In genomic region chr12:13374783-13375182, GRCh38 we compare ENCODE assay signal across 24 cellular contexts.
DNase-seq lines count a peak whose midpoint lies in the region; ATAC-seq, FAIRE-seq and TF ChIP-seq lines count a peak whose summit lies in the region.
"Had no signal": no experiment of that assay in that cellular context is flagged by ENCODE, and none has a peak within 500 bp of the region (broad histone marks: within the 10 kb centered on the region; RNA-seq: fewer than 3 reads in every experiment).

No MANE protein-coding gene starts in this region.

- no peak overlapping the region for H4K8ac ChIP-seq in H1 (ENCODE audit: extremely low read depth, insufficient read depth, low read length)

- H3K36me3 Mint-ChIP-seq in activated T-helper 1 cell treated with anti-CD3 and anti-CD28 coated beads, Interleukin-12 subunit alpha, Interleukin-12 subunit beta, Interleukin-2, Interleukin-4 antibody, amounts not matched to agents 30 ng/mL and 10 ng/mL and 1 ng/mL, durations not matched to agents 14 hours and 24 hours and 36 hours (ENCODE audit: low read depth), result no peaks in the 10 kb centered on the region
- H3K36me3 Mint-ChIP-seq in T-helper 17 cell (ENCODE audit: low read depth), result peaks cover 2% of the 10 kb centered on the region

- H3K27ac ChIP-seq in right atrium auricular region, result no peak overlapping the region
- peak overlapping the region; percentile 99 for H3K27ac ChIP-seq in OCI-LY1 (ENCODE audit: low read depth, low read length, poor library complexity, severe bottlenecking)
- H3K27ac ChIP-seq in H1 (ENCODE audit: low read depth, low read length), result no peak overlapping the region
- peak overlapping the region in 2 of 5 donors; percentile 84 to 88 for H3K27ac ChIP-seq in stomach
- H3K27ac ChIP-seq: KMS-11 had no signal

- no peak for FAIRE-seq in H1 (lab: Jason Lieb, UNC)
- FAIRE-seq: GM19239, HTR-8/SVneo had no signal

- no peaks in the 10 kb centered on the region for H3K9me3 Mint-ChIP-seq in activated T-helper 1 cell treated with anti-CD3 and anti-CD28 coated beads, Interleukin-12 subunit alpha, Interleukin-12 subunit beta, Interleukin-2, Interleukin-4 antibody, amounts not matched to agents 30 ng/mL and 10 ng/mL and 1 ng/mL, durations not matched to agents 14 hours and 24 hours and 36 hours
- H3K9me3 Mint-ChIP-seq: CD4-positive, alpha-beta T cell had no signal

- no peak for TF ChIP-seq EP300 in H1 (IDR thresholded peaks at IDR 0.05; ENCODE audit: borderline replicate concordance in 1 of 2, low read depth in 2 of 2, low read length in 2 of 2)
- no peak for TF ChIP-seq EP300 in stomach (IDR thresholded peaks at IDR 0.05)

- H4K5ac ChIP-seq in H1 (ENCODE audit: insufficient read length, low read depth, low read length), result no peak overlapping the region

- H2BK20ac ChIP-seq in H1 (ENCODE audit: low read length), result 0 out of 2 replicates have a peak overlapping the region, but pooled peaks have one; percentile 35

- H3K4ac ChIP-seq in H1 (replicated peaks; ENCODE audit: insufficient read length, low read depth, low read length), result no peak overlapping the region

- no peak overlapping the region; the same call in 1 of the 2 replicates for H3K9ac ChIP-seq in OCI-LY1 (ENCODE audit: low read length)
- H3K9ac ChIP-seq in H1 (replicated peaks in 1 of 4; ENCODE audit: extremely low read depth in 1 of 4, low read depth in 3 of 4, low read length in 3 of 4), result no peak overlapping the region
- H3K9ac ChIP-seq: KMS-11, SK-N-SH had no signal

- H3K4me3 ChIP-seq in right atrium auricular region, result no peak overlapping the region
- H3K4me3 ChIP-seq in OCI-LY1 (ENCODE audit: low read depth, low read length, poor library complexity, severe bottlenecking), result no peak overlapping the region
- H3K4me3 ChIP-seq in H1 (ENCODE audit: extremely low read depth in 1 of 4, insufficient read depth in 2 of 4, low read depth in 3 of 4, low read length in 4 of 4), result no peak overlapping the region
- H3K4me3 ChIP-seq in stomach, result no peak overlapping the region

- no peak overlapping the region for H2AK5ac ChIP-seq in H1 (ENCODE audit: low read depth, low read length)

- TF ChIP-seq RAD21 in H1 (IDR thresholded peaks at IDR 0.05 in 1 of 2, conservative IDR thresholded peaks at IDR 0.05 in 1 of 2; ENCODE audit: low read depth in 2 of 2, low read length in 2 of 2), result no peak

- no peak overlapping the region for H2BK120ac ChIP-seq in H1 (replicated peaks; ENCODE audit: low read depth, low read length)

- H3K27me3 ChIP-seq in right atrium auricular region (no peaks in the 10 kb centered on the region), OCI-LY1 (ENCODE audit: insufficient read depth, low read length) (no peaks in the 10 kb centered on the region), H1 (replicated peaks in 1 of 4; ENCODE audit: control insufficient read depth in 3 of 4, extremely low read depth in 1 of 4, insufficient read depth in 3 of 4, low read length in 3 of 4) (no peaks in the 10 kb centered on the region), stomach (no peaks in the 10 kb centered on the region)

- H3K27me3 Mint-ChIP-seq in activated T-helper 1 cell treated with anti-CD3 and anti-CD28 coated beads, Interleukin-12 subunit alpha, Interleukin-12 subunit beta, Interleukin-2, Interleukin-4 antibody, amounts not matched to agents 30 ng/mL and 10 ng/mL and 1 ng/mL, durations not matched to agents 14 hours and 24 hours and 36 hours (ENCODE audit: insufficient read depth), result peaks cover 3% of the 10 kb centered on the region
- H3K27me3 Mint-ChIP-seq in T-helper 17 cell, result peaks cover 26% of the 10 kb centered on the region

- peaks cover 0 to 15% of the 10 kb centered on the region in 2 donors for H3K9me3 ChIP-seq in right atrium auricular region
- H3K9me3 ChIP-seq in OCI-LY1 (ENCODE audit: low read length), result no peaks in the 10 kb centered on the region
- H3K9me3 ChIP-seq in H1 (ENCODE audit: insufficient read depth in 2 of 2, low read depth in 1 of 2, low read length in 1 of 2), result peaks cover 5 to 6% of the 10 kb centered on the region in 2 experiments; a peak in 3 of 4 replicates
- H3K9me3 ChIP-seq in stomach, result peaks cover 0 to 2% (median 0%) of the 10 kb centered on the region in 4 donors
- H3K9me3 ChIP-seq in T-helper 17 cell (ENCODE audit: control insufficient read depth, low read length, poor library complexity, severe bottlenecking), result no peaks in the 10 kb centered on the region
- H3K9me3 ChIP-seq: Caco-2, SK-N-SH had no signal

- no peak overlapping the region for H3K23ac ChIP-seq in H1 (ENCODE audit: insufficient read length)

- H2BK12ac ChIP-seq in H1 (ENCODE audit: low read depth, low read length), result no peak overlapping the region

- H2BK15ac ChIP-seq in H1 (ENCODE audit: low read length), result no peak overlapping the region

- H3K27ac Mint-ChIP-seq in activated T-helper 1 cell treated with anti-CD3 and anti-CD28 coated beads, Interleukin-12 subunit alpha, Interleukin-12 subunit beta, Interleukin-2, Interleukin-4 antibody, amounts not matched to agents 30 ng/mL and 10 ng/mL and 1 ng/mL, durations not matched to agents 14 hours and 24 hours and 36 hours, result no peak overlapping the region
- no peak overlapping the region for H3K27ac Mint-ChIP-seq in T-helper 17 cell
- H3K27ac Mint-ChIP-seq: CD4-positive, alpha-beta T cell had no signal

- H3K4me1 ChIP-seq in right atrium auricular region (no peaks in the 10 kb centered on the region), OCI-LY1 (ENCODE audit: insufficient read depth, low read length, severe bottlenecking) (peaks cover 90% of the 10 kb centered on the region), H1 (replicated peaks in 1 of 4; ENCODE audit: control insufficient read depth in 3 of 4, insufficient read depth in 4 of 4, low read length in 3 of 4) (peaks cover 0 to 2% (median 1%) of the 10 kb centered on the region in 4 experiments; a peak in 2 of 7 replicates), stomach (peaks cover under 1 to 23% (median 18%) of the 10 kb centered on the region in 4 donors)

- H3K36me3 ChIP-seq in right atrium auricular region (no peaks in the 10 kb centered on the region), OCI-LY1 (ENCODE audit: insufficient read depth, low read length) (no peaks in the 10 kb centered on the region), H1 (ENCODE audit: control insufficient read depth in 2 of 4, insufficient read depth in 4 of 4, low read length in 3 of 4) (no peaks in the 10 kb centered on the region), stomach (no peaks in the 10 kb centered on the region)

- TF ChIP-seq POLR2A in H1 (IDR thresholded peaks at IDR 0.05; ENCODE audit: control extremely low read depth in 1 of 2, low read depth in 2 of 2, low read length in 2 of 2) (no peak), stomach (IDR thresholded peaks at IDR 0.05) (no peak)

- H3K4me1 Mint-ChIP-seq in activated T-helper 1 cell treated with anti-CD3 and anti-CD28 coated beads, Interleukin-12 subunit alpha, Interleukin-12 subunit beta, Interleukin-2, Interleukin-4 antibody, amounts not matched to agents 30 ng/mL and 10 ng/mL and 1 ng/mL, durations not matched to agents 14 hours and 24 hours and 36 hours (ENCODE audit: low read depth), result no peaks in the 10 kb centered on the region
- no peaks in the 10 kb centered on the region for H3K4me1 Mint-ChIP-seq in T-helper 17 cell

- H2AFZ ChIP-seq in OCI-LY1 (ENCODE audit: low read length) (no peak overlapping the region), H1 (ENCODE audit: low read length) (no peak overlapping the region)

- no peaks in the 10 kb centered on the region for H3F3A ChIP-seq in OCI-LY1 (ENCODE audit: insufficient read depth, low read length)

- no peak overlapping the region for H2BK5ac ChIP-seq in H1 (ENCODE audit: low read depth, low read length)

- H3K14ac ChIP-seq in H1 (ENCODE audit: insufficient read length), result no peak overlapping the region

- peaks cover 1% of the 10 kb centered on the region; the same call in 1 of the 2 replicates for H3K23me2 ChIP-seq in H1 (ENCODE audit: low read depth, low read length)

- intact Hi-C loops in left ventricle myocardium superior (cut with micrococcal nuclease), result no loop called here
- intact Hi-C loops in stomach (cut with DNase I; ENCODE audit: low total_unique reads), result no loop called here
- intact Hi-C loops in activated T-helper 1 cell treated with anti-CD3 and anti-CD28 coated beads, Interleukin-12 subunit alpha, Interleukin-12 subunit beta, Interleukin-2, Interleukin-4 antibody, amounts not matched to agents 30 ng/mL and 10 ng/mL and 1 ng/mL, durations not matched to agents 14 hours and 24 hours and 36 hours (cut with micrococcal nuclease), result no loop called here

- POLR2A ChIA-PET in H1 (lab: Charles Lee; ENCODE audit: partially characterized antibody), result no interaction called here

- 94% methylated on average over 5 of the region's 5 CpGs; no CpG with 5 or more reads in 1 of the 2 experiments for WGBS in H1 (ENCODE audit: extremely low coverage in 1 of 2, insufficient coverage in 1 of 2, insufficient read length in 1 of 2, insufficient replicate concordance in 2 of 2, low coverage in 1 of 2, low lambda C conversion rate in 2 of 2, missing lambda C conversion rate in 1 of 2), 2 experiments
- WGBS in stomach, 5 donors, result 40 to 51% (median 46%) methylated on average over 5 of the region's 5 CpGs

- TF ChIP-seq CTCF in right atrium auricular region (IDR thresholded peaks at IDR 0.05) (no peak), OCI-LY1 (IDR thresholded peaks at IDR 0.05; ENCODE audit: low read length) (no peak), H1 (IDR thresholded peaks at IDR 0.05; ENCODE audit: control extremely low read depth in 1 of 3, insufficient read depth in 1 of 3, low read depth in 1 of 3, low read length in 3 of 3) (no peak), stomach (IDR thresholded peaks at IDR 0.05) (no peak)

- CTCF ChIA-PET in H1 (lab: Charles Lee; ENCODE audit: partially characterized antibody), result interaction anchor here (0.7 to 5.5 kb wide), 3 partner anchors 13 to 285 kb away, joined by 3 to 33 read pairs (median 3); no protein-coding TSS in a partner anchor

- H3K9me2 ChIP-seq in OCI-LY1 (ENCODE audit: low read depth, low read length), result no peaks in the 10 kb centered on the region
- H3K9me2 ChIP-seq: SK-N-SH had no signal

- peak; percentile 59 for ATAC-seq in left ventricle myocardium superior
- ATAC-seq in T-helper 17 cell, result no peak

- H3K56ac ChIP-seq in H1 (replicated peaks; ENCODE audit: insufficient read length, low read depth, low read length), result no peak overlapping the region

- H3K4me2 ChIP-seq in OCI-LY1 (ENCODE audit: low read length), result peak overlapping the region; percentile 56; the same call in 1 of the 2 replicates
- no peak overlapping the region for H3K4me2 ChIP-seq in H1 (ENCODE audit: insufficient read depth in 1 of 2, low read depth in 2 of 2, low read length in 2 of 2)
- H3K4me2 ChIP-seq: KMS-11, SK-N-SH had no signal

- no peak overlapping the region for H3K18ac ChIP-seq in H1 (ENCODE audit: extremely low read depth, low read length)

- DNase-seq in left ventricle myocardium superior, result peak; percentile 35
- DNase-seq in right atrium auricular region (ENCODE audit: low spot score), result no peak
- DNase-seq in H1 (ENCODE audit: low read depth in 1 of 2, low spot score in 2 of 2), result peak in 1 of 2 experiments; percentile 14
- DNase-seq in stomach, result peak; percentile 73
- no peak for DNase-seq in activated T-helper 1 cell treated with anti-CD3 and anti-CD28 coated beads, Interleukin-12 subunit alpha, Interleukin-12 subunit beta, Interleukin-2, Interleukin-4 antibody, amounts not matched to agents 30 ng/mL and 10 ng/mL and 1 ng/mL, durations not matched to agents 14 hours and 24 hours and 36 hours (ENCODE audit: low spot score)
- DNase-seq in T-helper 17 cell, result no peak
- DNase-seq: Caco-2; CD4-positive, alpha-beta T cell; DMS153; GDM1; IMR-90; NCI-H1105 treated with DMSO at 0.1 percent for 48 hours; NCI-H2081; NCI-H2171; NCI-H345; NCI-H524; NCI-H82; RPMI8226; SIG-M5; SK-N-SH had no signal

- no peak overlapping the region for H4K91ac ChIP-seq in H1 (replicated peaks; ENCODE audit: insufficient read length, low read length)

- no peak overlapping the region for H3K4me3 Mint-ChIP-seq in activated T-helper 1 cell treated with anti-CD3 and anti-CD28 coated beads, Interleukin-12 subunit alpha, Interleukin-12 subunit beta, Interleukin-2, Interleukin-4 antibody, amounts not matched to agents 30 ng/mL and 10 ng/mL and 1 ng/mL, durations not matched to agents 14 hours and 24 hours and 36 hours
- H3K4me3 Mint-ChIP-seq in T-helper 17 cell, result no peak overlapping the region
- H3K4me3 Mint-ChIP-seq: CD4-positive, alpha-beta T cell had no signal

- H4K20me1 ChIP-seq in OCI-LY1 (ENCODE audit: insufficient read depth, low read length), result no peaks in the 10 kb centered on the region
- H4K20me1 ChIP-seq in H1 (replicated peaks in 1 of 2; ENCODE audit: control insufficient read depth in 1 of 2, insufficient read depth in 2 of 2, low read length in 2 of 2), result no peaks in the 10 kb centered on the region

- H3K79me1 ChIP-seq in H1 (ENCODE audit: low read depth, low read length), result no peaks in the 10 kb centered on the region

- H3K79me2 ChIP-seq in OCI-LY1 (ENCODE audit: insufficient read depth, low read length) (no peaks in the 10 kb centered on the region), H1 (ENCODE audit: control insufficient read depth in 1 of 2, insufficient read depth in 2 of 2, low read length in 2 of 2) (no peaks in the 10 kb centered on the region)

Comparison
In these comparisons a context has a peak if more than half of its experiments do, and no peak if none do; other contexts are left out.
1. DNase-seq: peak in left ventricle myocardium superior (single experiment) and stomach (single experiment); none in right atrium auricular region (single experiment), activated T-helper 1 cell treated with anti-CD3 and anti-CD28 coated beads, Interleukin-12 subunit alpha, Interleukin-12 subunit beta, Interleukin-2, Interleukin-4 antibody, amounts not matched to agents 30 ng/mL and 10 ng/mL and 1 ng/mL, durations not matched to agents 14 hours and 24 hours and 36 hours (single experiment) and T-helper 17 cell (0 of 3).